Comparison of ENCODE assay signal across 16 cellular contexts in genomic region chr12:262817-263216, GRCh38. TPM values are rescaled to one million over a fixed set of nuclear protein-coding genes. Genes with fewer than 3 reads are reported as not detected.
DNase-seq lines count a peak whose midpoint lies in the region; ATAC-seq and TF ChIP-seq lines count a peak whose summit lies in the region.
"Had no signal": no experiment of that assay in that cellular context is flagged by ENCODE, and none has a peak within 500 bp of the region (broad histone marks: within the 10 kb centered on the region; RNA-seq: fewer than 3 reads in every experiment).

Gene SLC6A13, minus strand, starts transcription at chr12:262836. Its CDS starts 2,784 bp downstream, at chr12:260052.

- H3K4me1 ChIP-seq in trophoblast cell (ENCODE audit: control insufficient read depth in 1 of 2, insufficient read depth in 2 of 2, low read length in 2 of 2), result peaks cover 0 to 8% of the 10 kb centered on the region in 2 experiments

- H2BK12ac ChIP-seq in trophoblast cell (ENCODE audit: low read length), result no peak within 1 kb of the TSS

- peak within 1 kb of the TSS; percentile 59 for H3K9ac ChIP-seq in trophoblast cell (ENCODE audit: low read length)

- peaks cover 2% of the 10 kb centered on the region for H3K27me3 ChIP-seq in trophoblast cell (ENCODE audit: insufficient read depth, low read length)

- H2AFZ ChIP-seq in trophoblast cell (ENCODE audit: insufficient read depth, low read length, poor library complexity), result no peak within 1 kb of the TSS

- H3K18ac ChIP-seq in trophoblast cell (ENCODE audit: low read length), result no peak within 1 kb of the TSS

- H3K36me3 ChIP-seq in trophoblast cell (ENCODE audit: control insufficient read depth in 1 of 2, insufficient read depth in 2 of 2, low read length in 2 of 2), result no peaks in the 10 kb centered on the region

- H4K12ac ChIP-seq in trophoblast cell (ENCODE audit: low read depth, low read length), result no peak within 1 kb of the TSS

- H3K36me3 Mint-ChIP-seq in stimulated activated naive B cell treated with anti-CD40 and anti-IgM and Interleukin-4, amounts not matched to agents 10 μg/mL and 1 μg/mL and 100 μg/mL, for 72 hours, result peaks cover 3% of the 10 kb centered on the region in 2 donors

- DNase-seq in EH (ENCODE audit: low read depth) (peak; percentile 15), astrocyte of the hippocampus (ENCODE audit: low read depth, low spot score) (peak; percentile 42), islet precursor cell (peak; percentile 84), trophoblast cell (no peak), GM10266 (ENCODE audit: extremely low spot score) (no peak), DMS 273 treated with DMSO at 0.1 percent for 48 hours (lab: John Stamatoyannopoulos, UW) (no peak), NCI-H146 treated with DMSO at 0.1 percent for 48 hours (lab: John Stamatoyannopoulos, UW; ENCODE audit: unreplicated experiment) (no peak)
- DNase-seq in stimulated activated naive B cell treated with anti-CD40 and anti-IgM and Interleukin-4, amounts not matched to agents 10 μg/mL and 1 μg/mL and 100 μg/mL, for 72 hours, result no peak
- DNase-seq: activated CD4-positive, alpha-beta T cell treated with anti-CD3 and anti-CD28 coated beads, Interleukin-2, amount 10 ng/mL, durations not matched to agents 24 days and 14 days; activated T-cell treated with anti-CD3 and anti-CD28 coated beads, Interleukin-2, amount 50 U/mL, for 1 hour; amniotic stem cell; hypothalamus; NCI-H1105 treated with DMSO at 0.1 percent for 48 hours; T1000 had no signal

- no peak within 1 kb of the TSS for H4K8ac ChIP-seq in trophoblast cell (ENCODE audit: low read depth, low read length)

- no peak within 1 kb of the TSS for H2AK5ac ChIP-seq in trophoblast cell (ENCODE audit: low read length)

- no peak within 1 kb of the TSS for H3K4me3 Mint-ChIP-seq in stimulated activated naive B cell treated with anti-CD40 and anti-IgM and Interleukin-4, amounts not matched to agents 10 μg/mL and 1 μg/mL and 100 μg/mL, for 72 hours
- H3K4me3 Mint-ChIP-seq: activated CD4-positive, alpha-beta T cell treated with anti-CD3 and anti-CD28 coated beads, Interleukin-2, amount 10 ng/mL, durations not matched to agents 24 days and 14 days had no signal

- no peaks in the 10 kb centered on the region for H3K9me3 ChIP-seq in trophoblast cell (ENCODE audit: insufficient read depth, low read depth, low read length)

- H3K4me3 ChIP-seq in trophoblast cell (ENCODE audit: low read depth, low read length), result no peak within 1 kb of the TSS
- H3K4me3 ChIP-seq: coronary artery had no signal

- H3K4ac ChIP-seq in trophoblast cell (ENCODE audit: low read depth, low read length), result no peak within 1 kb of the TSS

- H3K27ac Mint-ChIP-seq in stimulated activated naive B cell treated with anti-CD40 and anti-IgM and Interleukin-4, amounts not matched to agents 10 μg/mL and 1 μg/mL and 100 μg/mL, for 72 hours, result no peak within 1 kb of the TSS
- H3K27ac Mint-ChIP-seq: activated CD4-positive, alpha-beta T cell treated with anti-CD3 and anti-CD28 coated beads, Interleukin-2, amount 10 ng/mL, durations not matched to agents 24 days and 14 days had no signal

- no peak within 1 kb of the TSS for H3K14ac ChIP-seq in trophoblast cell (ENCODE audit: low read length)

- H3K4me1 Mint-ChIP-seq in stimulated activated naive B cell treated with anti-CD40 and anti-IgM and Interleukin-4, amounts not matched to agents 10 μg/mL and 1 μg/mL and 100 μg/mL, for 72 hours, result no peaks in the 10 kb centered on the region

- no peak within 1 kb of the TSS for H3K4me2 ChIP-seq in trophoblast cell (ENCODE audit: low read length)

- H2BK5ac ChIP-seq in trophoblast cell (ENCODE audit: low read depth, low read length, poor library complexity), result no peak within 1 kb of the TSS

- H3K79me1 ChIP-seq in trophoblast cell (ENCODE audit: low read length), result no peaks in the 10 kb centered on the region

- no peak within 1 kb of the TSS for H3K23ac ChIP-seq in trophoblast cell (ENCODE audit: low read length)

- no peak within 1 kb of the TSS for H3K27ac ChIP-seq in trophoblast cell (ENCODE audit: low read depth, low read length)
- H3K27ac ChIP-seq: coronary artery had no signal

- H4K91ac ChIP-seq in trophoblast cell (ENCODE audit: low read depth, low read length), result no peak within 1 kb of the TSS

- no peak for ATAC-seq in stimulated activated naive B cell treated with anti-CD40 and anti-IgM and Interleukin-4, amounts not matched to agents 10 μg/mL and 1 μg/mL and 100 μg/mL, for 72 hours (replicated peaks)
- ATAC-seq: esophagus mucosa had no signal

- no peak within 1 kb of the TSS for H2BK120ac ChIP-seq in trophoblast cell (ENCODE audit: insufficient read depth, low read length, poor library complexity)

- no peaks in the 10 kb centered on the region for H3K9me3 Mint-ChIP-seq in stimulated activated naive B cell treated with anti-CD40 and anti-IgM and Interleukin-4, amounts not matched to agents 10 μg/mL and 1 μg/mL and 100 μg/mL, for 72 hours
- H3K9me3 Mint-ChIP-seq: activated CD4-positive, alpha-beta T cell treated with anti-CD3 and anti-CD28 coated beads, Interleukin-2, amount 10 ng/mL, durations not matched to agents 24 days and 14 days had no signal

- H3K27me3 Mint-ChIP-seq in stimulated activated naive B cell treated with anti-CD40 and anti-IgM and Interleukin-4, amounts not matched to agents 10 μg/mL and 1 μg/mL and 100 μg/mL, for 72 hours, result peaks cover 16 to 35% of the 10 kb centered on the region in 2 donors

- H3K79me2 ChIP-seq in trophoblast cell (ENCODE audit: control insufficient read depth, insufficient read depth, low read length, poor library complexity), result no peaks in the 10 kb centered on the region

- no CpG with 5 or more reads among the region's 7 CpGs for WGBS in trophoblast cell (ENCODE audit: extremely low coverage, insufficient coverage, insufficient read length)

- TF ChIP-seq CTCF in GM10266 (IDR thresholded peaks at IDR 0.05; ENCODE audit: control insufficient read depth, insufficient read depth, low read depth, missing control alignments), result no peak

RNA-seq across cellular contexts. Expression of gene SLC6A13, which starts in this region (rescaled TPM):
- polyA plus RNA-seq in trophoblast cell (2013), result 0.21 and 0.26 TPM in 2 replicates

Comparison
In these comparisons a context has a peak if more than half of its experiments do, and no peak if none do; other contexts are left out.
1. DNase-seq: peak in EH (single experiment), astrocyte of the hippocampus (single experiment) and islet precursor cell (single experiment); none in trophoblast cell (0 of 2), GM10266 (single experiment), DMS 273 treated with DMSO at 0.1 percent for 48 hours (single experiment), NCI-H146 treated with DMSO at 0.1 percent for 48 hours (single experiment) and stimulated activated naive B cell treated with anti-CD40 and anti-IgM and Interleukin-4, amounts not matched to agents 10 μg/mL and 1 μg/mL and 100 μg/mL, for 72 hours (single experiment).